2 cellular contexts compared by ENCODE assay signal in genomic region chr19:45585158-45585577, GRCh38.
TF ChIP-seq lines count a peak whose summit lies in the region.

No MANE protein-coding gene starts in this region.

TF ChIP-seq in A549, 52 proteins besides CTCF, POLR2A, EP300 and RAD21 (continued from another document and continues in another):
- TF ChIP-seq RARB (CRISPR knock-in tag; IDR thresholded peaks at IDR 0.05), result no peak
- TF ChIP-seq, protein P1, sequence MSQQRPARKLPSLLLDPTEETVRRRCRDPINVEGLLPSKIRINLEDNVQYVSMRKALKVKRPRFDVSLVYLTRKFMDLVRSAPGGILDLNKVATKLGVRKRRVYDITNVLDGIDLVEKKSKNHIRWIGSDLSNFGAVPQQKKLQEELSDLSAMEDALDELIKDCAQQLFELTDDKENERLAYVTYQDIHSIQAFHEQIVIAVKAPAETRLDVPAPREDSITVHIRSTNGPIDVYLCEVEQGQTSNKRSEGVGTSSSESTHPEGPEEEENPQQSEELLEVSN (IDR thresholded peaks at IDR 0.05; ENCODE audit: borderline replicate concordance, low read depth), result no peak
- TF ChIP-seq, protein P2, sequence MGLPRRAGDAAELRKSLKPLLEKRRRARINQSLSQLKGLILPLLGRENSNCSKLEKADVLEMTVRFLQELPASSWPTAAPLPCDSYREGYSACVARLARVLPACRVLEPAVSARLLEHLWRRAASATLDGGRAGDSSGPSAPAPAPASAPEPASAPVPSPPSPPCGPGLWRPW (IDR thresholded peaks at IDR 0.05), result no peak
- TF ChIP-seq NFE2L2 (conservative IDR thresholded peaks at IDR 0.05; ENCODE audit: low read length), result no peak
- no peak for TF ChIP-seq ZSCAN20 (CRISPR knock-in tag; IDR thresholded peaks at IDR 0.05)
- 0 out of 2 replicates have a peak, but pooled peaks have one; percentile 19 for TF ChIP-seq MAZ (IDR thresholded peaks at IDR 0.05; ENCODE audit: borderline replicate concordance, low read depth, low read length)
- no peak for TF ChIP-seq HOXB5 (CRISPR knock-in tag; IDR thresholded peaks at IDR 0.05)
- no peak for TF ChIP-seq SMC3 (IDR thresholded peaks at IDR 0.05)
- no peak for TF ChIP-seq MYC (IDR thresholded peaks at IDR 0.05; ENCODE audit: borderline replicate concordance, low read length)
- no peak for TF ChIP-seq FOSL2 (IDR thresholded peaks at IDR 0.05)
- TF ChIP-seq FOSL2 (CRISPR knock-in tag; IDR thresholded peaks at IDR 0.05), result no peak
- TF ChIP-seq, protein P3, sequence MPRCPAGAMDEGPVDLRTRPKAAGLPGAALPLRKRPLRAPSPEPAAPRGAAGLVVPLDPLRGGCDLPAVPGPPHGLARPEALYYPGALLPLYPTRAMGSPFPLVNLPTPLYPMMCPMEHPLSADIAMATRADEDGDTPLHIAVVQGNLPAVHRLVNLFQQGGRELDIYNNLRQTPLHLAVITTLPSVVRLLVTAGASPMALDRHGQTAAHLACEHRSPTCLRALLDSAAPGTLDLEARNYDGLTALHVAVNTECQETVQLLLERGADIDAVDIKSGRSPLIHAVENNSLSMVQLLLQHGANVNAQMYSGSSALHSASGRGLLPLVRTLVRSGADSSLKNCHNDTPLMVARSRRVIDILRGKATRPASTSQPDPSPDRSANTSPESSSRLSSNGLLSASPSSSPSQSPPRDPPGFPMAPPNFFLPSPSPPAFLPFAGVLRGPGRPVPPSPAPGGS (IDR thresholded peaks at IDR 0.05), result no peak
- no peak for TF ChIP-seq EHMT2 (IDR thresholded peaks at IDR 0.05; ENCODE audit: low read depth)
- TF ChIP-seq, protein P4, sequence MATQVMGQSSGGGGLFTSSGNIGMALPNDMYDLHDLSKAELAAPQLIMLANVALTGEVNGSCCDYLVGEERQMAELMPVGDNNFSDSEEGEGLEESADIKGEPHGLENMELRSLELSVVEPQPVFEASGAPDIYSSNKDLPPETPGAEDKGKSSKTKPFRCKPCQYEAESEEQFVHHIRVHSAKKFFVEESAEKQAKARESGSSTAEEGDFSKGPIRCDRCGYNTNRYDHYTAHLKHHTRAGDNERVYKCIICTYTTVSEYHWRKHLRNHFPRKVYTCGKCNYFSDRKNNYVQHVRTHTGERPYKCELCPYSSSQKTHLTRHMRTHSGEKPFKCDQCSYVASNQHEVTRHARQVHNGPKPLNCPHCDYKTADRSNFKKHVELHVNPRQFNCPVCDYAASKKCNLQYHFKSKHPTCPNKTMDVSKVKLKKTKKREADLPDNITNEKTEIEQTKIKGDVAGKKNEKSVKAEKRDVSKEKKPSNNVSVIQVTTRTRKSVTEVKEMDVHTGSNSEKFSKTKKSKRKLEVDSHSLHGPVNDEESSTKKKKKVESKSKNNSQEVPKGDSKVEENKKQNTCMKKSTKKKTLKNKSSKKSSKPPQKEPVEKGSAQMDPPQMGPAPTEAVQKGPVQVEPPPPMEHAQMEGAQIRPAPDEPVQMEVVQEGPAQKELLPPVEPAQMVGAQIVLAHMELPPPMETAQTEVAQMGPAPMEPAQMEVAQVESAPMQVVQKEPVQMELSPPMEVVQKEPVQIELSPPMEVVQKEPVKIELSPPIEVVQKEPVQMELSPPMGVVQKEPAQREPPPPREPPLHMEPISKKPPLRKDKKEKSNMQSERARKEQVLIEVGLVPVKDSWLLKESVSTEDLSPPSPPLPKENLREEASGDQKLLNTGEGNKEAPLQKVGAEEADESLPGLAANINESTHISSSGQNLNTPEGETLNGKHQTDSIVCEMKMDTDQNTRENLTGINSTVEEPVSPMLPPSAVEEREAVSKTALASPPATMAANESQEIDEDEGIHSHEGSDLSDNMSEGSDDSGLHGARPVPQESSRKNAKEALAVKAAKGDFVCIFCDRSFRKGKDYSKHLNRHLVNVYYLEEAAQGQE (IDR thresholded peaks at IDR 0.05), result no peak
- TF ChIP-seq EHF (CRISPR knock-in tag; IDR thresholded peaks at IDR 0.05), result no peak
- no peak for TF ChIP-seq PHF8 (IDR thresholded peaks at IDR 0.05; ENCODE audit: borderline replicate concordance, low read depth)
- peak; percentile 94 for TF ChIP-seq ZFP36 (IDR thresholded peaks at IDR 0.05; ENCODE audit: borderline replicate concordance, partially characterized antibody)
- no peak for TF ChIP-seq CEBPB (IDR thresholded peaks at IDR 0.05)
- TF ChIP-seq JUN (IDR thresholded peaks at IDR 0.05), result no peak
- TF ChIP-seq, protein P5, sequence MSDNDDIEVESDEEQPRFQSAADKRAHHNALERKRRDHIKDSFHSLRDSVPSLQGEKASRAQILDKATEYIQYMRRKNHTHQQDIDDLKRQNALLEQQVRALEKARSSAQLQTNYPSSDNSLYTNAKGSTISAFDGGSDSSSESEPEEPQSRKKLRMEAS (IDR thresholded peaks at IDR 0.05), result no peak
- TF ChIP-seq HEYL (CRISPR knock-in tag; IDR thresholded peaks at IDR 0.05), result no peak
- TF ChIP-seq CHD4 (IDR thresholded peaks at IDR 0.05; ENCODE audit: borderline replicate concordance), result peak; percentile 87
- peak; percentile 92 for TF ChIP-seq RCOR1 (IDR thresholded peaks at IDR 0.05; ENCODE audit: low read depth, low read length)
- TF ChIP-seq, protein P6, sequence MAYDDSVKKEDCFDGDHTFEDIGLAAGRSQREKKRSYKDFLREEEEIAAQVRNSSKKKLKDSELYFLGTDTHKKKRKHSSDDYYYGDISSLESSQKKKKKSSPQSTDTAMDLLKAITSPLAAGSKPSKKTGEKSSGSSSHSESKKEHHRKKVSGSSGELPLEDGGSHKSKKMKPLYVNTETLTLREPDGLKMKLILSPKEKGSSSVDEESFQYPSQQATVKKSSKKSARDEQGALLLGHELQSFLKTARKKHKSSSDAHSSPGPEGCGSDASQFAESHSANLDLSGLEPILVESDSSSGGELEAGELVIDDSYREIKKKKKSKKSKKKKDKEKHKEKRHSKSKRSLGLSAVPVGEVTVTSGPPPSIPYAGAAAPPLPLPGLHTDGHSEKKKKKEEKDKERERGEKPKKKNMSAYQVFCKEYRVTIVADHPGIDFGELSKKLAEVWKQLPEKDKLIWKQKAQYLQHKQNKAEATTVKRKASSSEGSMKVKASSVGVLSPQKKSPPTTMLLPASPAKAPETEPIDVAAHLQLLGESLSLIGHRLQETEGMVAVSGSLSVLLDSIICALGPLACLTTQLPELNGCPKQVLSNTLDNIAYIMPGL (CRISPR knock-in tag; IDR thresholded peaks at IDR 0.05; ENCODE audit: borderline replicate concordance), result no peak
- TF ChIP-seq, protein P7, sequence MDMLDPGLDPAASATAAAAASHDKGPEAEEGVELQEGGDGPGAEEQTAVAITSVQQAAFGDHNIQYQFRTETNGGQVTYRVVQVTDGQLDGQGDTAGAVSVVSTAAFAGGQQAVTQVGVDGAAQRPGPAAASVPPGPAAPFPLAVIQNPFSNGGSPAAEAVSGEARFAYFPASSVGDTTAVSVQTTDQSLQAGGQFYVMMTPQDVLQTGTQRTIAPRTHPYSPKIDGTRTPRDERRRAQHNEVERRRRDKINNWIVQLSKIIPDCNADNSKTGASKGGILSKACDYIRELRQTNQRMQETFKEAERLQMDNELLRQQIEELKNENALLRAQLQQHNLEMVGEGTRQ (IDR thresholded peaks at IDR 0.05), result no peak
- TF ChIP-seq RFX5 (IDR thresholded peaks at IDR 0.05), result no peak
- no peak for TF ChIP-seq CBX8 (IDR thresholded peaks at IDR 0.05)
- 0 out of 2 replicates have a peak, but pooled peaks have one; percentile 36 for TF ChIP-seq HOXB13 (CRISPR knock-in tag; IDR thresholded peaks at IDR 0.05; ENCODE audit: low read depth)

TF ChIP-seq in IMR-90, 13 proteins besides CTCF, POLR2A, EP300 and RAD21:
- TF ChIP-seq, protein P7 (IDR thresholded peaks at IDR 0.05; ENCODE audit: low read depth, low read length), result no peak
- TF ChIP-seq RCOR1 (IDR thresholded peaks at IDR 0.05; ENCODE audit: insufficient replicate concordance, low read length), result peak; percentile 96
